ENCODE assay signal across 1 cellular context in the genomic region with DNA sequence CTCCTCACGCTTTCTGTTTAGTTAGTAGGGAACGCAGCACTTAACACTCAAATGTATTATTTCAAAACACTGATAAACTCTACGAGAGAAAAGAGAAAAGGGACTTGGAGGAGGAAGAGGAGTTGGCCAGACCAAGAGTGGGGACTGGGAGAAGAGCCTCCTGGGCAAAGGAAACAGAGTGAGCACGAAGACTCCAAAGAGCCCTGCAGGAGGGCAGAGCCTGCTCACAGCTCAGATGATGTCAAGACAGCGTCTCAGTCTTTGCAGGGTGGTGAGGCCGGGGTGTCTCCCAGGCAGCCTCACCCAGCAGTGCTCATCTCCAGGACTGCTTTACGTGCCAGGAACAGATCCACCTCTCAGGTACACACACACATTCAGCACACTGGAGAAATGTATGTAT.
TF ChIP-seq lines count a peak whose summit lies in the region.

No MANE protein-coding gene starts in this region.

TF ChIP-seq in GM23338, 12 proteins besides CTCF, POLR2A, EP300 and RAD21 (continued from another document):
- TF ChIP-seq, protein P1, sequence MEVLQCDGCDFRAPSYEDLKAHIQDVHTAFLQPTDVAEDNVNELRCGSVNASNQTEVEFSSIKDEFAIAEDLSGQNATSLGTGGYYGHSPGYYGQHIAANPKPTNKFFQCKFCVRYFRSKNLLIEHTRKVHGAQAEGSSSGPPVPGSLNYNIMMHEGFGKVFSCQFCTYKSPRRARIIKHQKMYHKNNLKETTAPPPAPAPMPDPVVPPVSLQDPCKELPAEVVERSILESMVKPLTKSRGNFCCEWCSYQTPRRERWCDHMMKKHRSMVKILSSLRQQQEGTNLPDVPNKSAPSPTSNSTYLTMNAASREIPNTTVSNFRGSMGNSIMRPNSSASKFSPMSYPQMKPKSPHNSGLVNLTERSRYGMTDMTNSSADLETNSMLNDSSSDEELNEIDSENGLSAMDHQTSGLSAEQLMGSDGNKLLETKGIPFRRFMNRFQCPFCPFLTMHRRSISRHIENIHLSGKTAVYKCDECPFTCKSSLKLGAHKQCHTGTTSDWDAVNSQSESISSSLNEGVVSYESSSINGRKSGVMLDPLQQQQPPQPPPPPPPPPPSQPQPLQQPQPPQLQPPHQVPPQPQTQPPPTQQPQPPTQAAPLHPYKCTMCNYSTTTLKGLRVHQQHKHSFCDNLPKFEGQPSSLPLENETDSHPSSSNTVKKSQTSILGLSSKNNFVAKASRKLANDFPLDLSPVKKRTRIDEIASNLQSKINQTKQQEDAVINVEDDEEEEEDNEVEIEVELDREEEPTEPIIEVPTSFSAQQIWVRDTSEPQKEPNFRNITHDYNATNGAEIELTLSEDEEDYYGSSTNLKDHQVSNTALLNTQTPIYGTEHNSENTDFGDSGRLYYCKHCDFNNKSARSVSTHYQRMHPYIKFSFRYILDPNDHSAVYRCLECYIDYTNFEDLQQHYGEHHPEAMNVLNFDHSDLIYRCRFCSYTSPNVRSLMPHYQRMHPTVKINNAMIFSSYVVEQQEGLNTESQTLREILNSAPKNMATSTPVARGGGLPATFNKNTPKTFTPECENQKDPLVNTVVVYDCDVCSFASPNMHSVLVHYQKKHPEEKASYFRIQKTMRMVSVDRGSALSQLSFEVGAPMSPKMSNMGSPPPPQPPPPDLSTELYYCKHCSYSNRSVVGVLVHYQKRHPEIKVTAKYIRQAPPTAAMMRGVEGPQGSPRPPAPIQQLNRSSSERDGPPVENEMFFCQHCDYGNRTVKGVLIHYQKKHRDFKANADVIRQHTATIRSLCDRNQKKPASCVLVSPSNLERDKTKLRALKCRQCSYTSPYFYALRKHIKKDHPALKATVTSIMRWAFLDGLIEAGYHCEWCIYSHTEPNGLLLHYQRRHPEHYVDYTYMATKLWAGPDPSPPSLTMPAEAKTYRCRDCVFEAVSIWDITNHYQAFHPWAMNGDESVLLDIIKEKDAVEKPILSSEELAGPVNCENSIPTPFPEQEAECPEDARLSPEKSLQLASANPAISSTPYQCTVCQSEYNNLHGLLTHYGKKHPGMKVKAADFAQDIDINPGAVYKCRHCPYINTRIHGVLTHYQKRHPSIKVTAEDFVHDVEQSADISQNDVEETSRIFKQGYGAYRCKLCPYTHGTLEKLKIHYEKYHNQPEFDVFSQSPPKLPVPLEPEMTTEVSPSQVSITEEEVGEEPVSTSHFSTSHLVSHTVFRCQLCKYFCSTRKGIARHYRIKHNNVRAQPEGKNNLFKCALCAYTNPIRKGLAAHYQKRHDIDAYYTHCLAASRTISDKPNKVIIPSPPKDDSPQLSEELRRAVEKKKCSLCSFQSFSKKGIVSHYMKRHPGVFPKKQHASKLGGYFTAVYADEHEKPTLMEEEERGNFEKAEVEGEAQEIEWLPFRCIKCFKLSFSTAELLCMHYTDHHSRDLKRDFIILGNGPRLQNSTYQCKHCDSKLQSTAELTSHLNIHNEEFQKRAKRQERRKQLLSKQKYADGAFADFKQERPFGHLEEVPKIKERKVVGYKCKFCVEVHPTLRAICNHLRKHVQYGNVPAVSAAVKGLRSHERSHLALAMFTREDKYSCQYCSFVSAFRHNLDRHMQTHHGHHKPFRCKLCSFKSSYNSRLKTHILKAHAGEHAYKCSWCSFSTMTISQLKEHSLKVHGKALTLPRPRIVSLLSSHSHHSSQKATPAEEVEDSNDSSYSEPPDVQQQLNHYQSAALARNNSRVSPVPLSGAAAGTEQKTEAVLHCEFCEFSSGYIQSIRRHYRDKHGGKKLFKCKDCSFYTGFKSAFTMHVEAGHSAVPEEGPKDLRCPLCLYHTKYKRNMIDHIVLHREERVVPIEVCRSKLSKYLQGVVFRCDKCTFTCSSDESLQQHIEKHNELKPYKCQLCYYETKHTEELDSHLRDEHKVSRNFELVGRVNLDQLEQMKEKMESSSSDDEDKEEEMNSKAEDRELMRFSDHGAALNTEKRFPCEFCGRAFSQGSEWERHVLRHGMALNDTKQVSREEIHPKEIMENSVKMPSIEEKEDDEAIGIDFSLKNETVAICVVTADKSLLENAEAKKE (CRISPR knock-in tag; IDR thresholded peaks at IDR 0.05) = no peak
- no peak for TF ChIP-seq POLR2AphosphoS5 (IDR thresholded peaks at IDR 0.05; ENCODE audit: low read depth)
- TF ChIP-seq, protein P2, sequence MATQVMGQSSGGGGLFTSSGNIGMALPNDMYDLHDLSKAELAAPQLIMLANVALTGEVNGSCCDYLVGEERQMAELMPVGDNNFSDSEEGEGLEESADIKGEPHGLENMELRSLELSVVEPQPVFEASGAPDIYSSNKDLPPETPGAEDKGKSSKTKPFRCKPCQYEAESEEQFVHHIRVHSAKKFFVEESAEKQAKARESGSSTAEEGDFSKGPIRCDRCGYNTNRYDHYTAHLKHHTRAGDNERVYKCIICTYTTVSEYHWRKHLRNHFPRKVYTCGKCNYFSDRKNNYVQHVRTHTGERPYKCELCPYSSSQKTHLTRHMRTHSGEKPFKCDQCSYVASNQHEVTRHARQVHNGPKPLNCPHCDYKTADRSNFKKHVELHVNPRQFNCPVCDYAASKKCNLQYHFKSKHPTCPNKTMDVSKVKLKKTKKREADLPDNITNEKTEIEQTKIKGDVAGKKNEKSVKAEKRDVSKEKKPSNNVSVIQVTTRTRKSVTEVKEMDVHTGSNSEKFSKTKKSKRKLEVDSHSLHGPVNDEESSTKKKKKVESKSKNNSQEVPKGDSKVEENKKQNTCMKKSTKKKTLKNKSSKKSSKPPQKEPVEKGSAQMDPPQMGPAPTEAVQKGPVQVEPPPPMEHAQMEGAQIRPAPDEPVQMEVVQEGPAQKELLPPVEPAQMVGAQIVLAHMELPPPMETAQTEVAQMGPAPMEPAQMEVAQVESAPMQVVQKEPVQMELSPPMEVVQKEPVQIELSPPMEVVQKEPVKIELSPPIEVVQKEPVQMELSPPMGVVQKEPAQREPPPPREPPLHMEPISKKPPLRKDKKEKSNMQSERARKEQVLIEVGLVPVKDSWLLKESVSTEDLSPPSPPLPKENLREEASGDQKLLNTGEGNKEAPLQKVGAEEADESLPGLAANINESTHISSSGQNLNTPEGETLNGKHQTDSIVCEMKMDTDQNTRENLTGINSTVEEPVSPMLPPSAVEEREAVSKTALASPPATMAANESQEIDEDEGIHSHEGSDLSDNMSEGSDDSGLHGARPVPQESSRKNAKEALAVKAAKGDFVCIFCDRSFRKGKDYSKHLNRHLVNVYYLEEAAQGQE (IDR thresholded peaks at IDR 0.05; ENCODE audit: unreplicated experiment) = no peak
- no peak for TF ChIP-seq ZNF114 (CRISPR knock-in tag; IDR thresholded peaks at IDR 0.05)
- no peak for TF ChIP-seq EZH2 (IDR thresholded peaks at IDR 0.05; ENCODE audit: low read depth, unreplicated experiment)
- no peak for TF ChIP-seq ZNF331 (CRISPR knock-in tag; IDR thresholded peaks at IDR 0.05; ENCODE audit: low read depth)
- no peak for TF ChIP-seq STAT1 (IDR thresholded peaks at IDR 0.05; ENCODE audit: unreplicated experiment)
- no peak for TF ChIP-seq NANOG (IDR thresholded peaks at IDR 0.05; ENCODE audit: borderline replicate concordance)
- no peak for TF ChIP-seq CREB1 (CRISPR knock-in tag; IDR thresholded peaks at IDR 0.05; ENCODE audit: low read depth)
